ENCODE assay signal across 1 cellular context in genomic region chr1:43147625-43148319, GRCh38.
A peak's percentile ranks its signal among the peaks of the same experiment; 100 is the strongest.
TF ChIP-seq lines count a peak whose summit lies in the region.

No MANE protein-coding gene starts in this region.

TF ChIP-seq in HEK293, 187 proteins besides CTCF, POLR2A, EP300 and RAD21 (continued from another document):
- TF ChIP-seq PATZ1 (tag by site-specific recombination; IDR thresholded peaks at IDR 0.05), result peak; percentile 53
- TF ChIP-seq ZNF350 (tag by site-specific recombination; IDR thresholded peaks at IDR 0.05), result no peak
- TF ChIP-seq ZNF324 (tag by site-specific recombination; IDR thresholded peaks at IDR 0.05), result no peak
- TF ChIP-seq ZNF274 (IDR thresholded peaks at IDR 0.05; ENCODE audit: low read length), result no peak
- TF ChIP-seq ZNF274 (tag by site-specific recombination; IDR thresholded peaks at IDR 0.05; ENCODE audit: borderline replicate concordance), result no peak
- TF ChIP-seq ZNF18 (tag by site-specific recombination; IDR thresholded peaks at IDR 0.05), result no peak
- TF ChIP-seq PRDM1 (tag by site-specific recombination; IDR thresholded peaks at IDR 0.05), result no peak
- no peak for TF ChIP-seq ZNF239 (tag by site-specific recombination; IDR thresholded peaks at IDR 0.05)
- TF ChIP-seq ZNF214 (tag by site-specific recombination; IDR thresholded peaks at IDR 0.05; ENCODE audit: borderline replicate concordance), result no peak
- TF ChIP-seq ZNF394 (tag by site-specific recombination; IDR thresholded peaks at IDR 0.05; ENCODE audit: borderline replicate concordance), result no peak
- no peak for TF ChIP-seq ZNF610 (tag by site-specific recombination; IDR thresholded peaks at IDR 0.05; ENCODE audit: borderline replicate concordance)
- TF ChIP-seq ZEB2 (tag by site-specific recombination; IDR thresholded peaks at IDR 0.05), result peak; percentile 52; the same call in 1 of the 2 replicates
- TF ChIP-seq ATF2 (tag by site-specific recombination; IDR thresholded peaks at IDR 0.05; ENCODE audit: low read depth), result no peak
- TF ChIP-seq HOXA7 (CRISPR knock-in tag; IDR thresholded peaks at IDR 0.05; ENCODE audit: borderline replicate concordance), result no peak
- TF ChIP-seq ZNF366 (tag by site-specific recombination; conservative IDR thresholded peaks at IDR 0.05), result no peak
- no peak for TF ChIP-seq ZNF701 (tag by site-specific recombination; IDR thresholded peaks at IDR 0.05)
- peak; percentile 53; the same call in 1 of the 2 replicates for TF ChIP-seq GLIS2 (tag by site-specific recombination; IDR thresholded peaks at IDR 0.05)
- TF ChIP-seq ZNF600 (tag by site-specific recombination; IDR thresholded peaks at IDR 0.05), result peak; percentile 39; the same call in 1 of the 2 replicates
- no peak for TF ChIP-seq ZNF488 (tag by site-specific recombination; IDR thresholded peaks at IDR 0.05)
- TF ChIP-seq ZNF654 (tag by site-specific recombination; IDR thresholded peaks at IDR 0.05; ENCODE audit: low read depth), result no peak
- TF ChIP-seq ZNF768 (tag by site-specific recombination; IDR thresholded peaks at IDR 0.05), result no peak
- TF ChIP-seq ZNF146 (tag by site-specific recombination; IDR thresholded peaks at IDR 0.05), result no peak
- no peak for TF ChIP-seq ZNF843 (tag by site-specific recombination; IDR thresholded peaks at IDR 0.05)
- TF ChIP-seq ZIC2 (tag by site-specific recombination; IDR thresholded peaks at IDR 0.05), result peak; percentile 14; the same call in 1 of the 2 replicates
- no peak for TF ChIP-seq ZNF624 (tag by site-specific recombination; IDR thresholded peaks at IDR 0.05)
- TF ChIP-seq ZNF629 (tag by site-specific recombination; IDR thresholded peaks at IDR 0.05), result no peak
- TF ChIP-seq TSHZ1 (tag by site-specific recombination; IDR thresholded peaks at IDR 0.05; ENCODE audit: borderline replicate concordance), result no peak
- TF ChIP-seq ZNF341 (tag by site-specific recombination; IDR thresholded peaks at IDR 0.05; ENCODE audit: low read depth), result no peak
- no peak for TF ChIP-seq ZNF830 (tag by site-specific recombination; IDR thresholded peaks at IDR 0.05; ENCODE audit: low read depth)
- no peak for TF ChIP-seq ZNF114 (tag by site-specific recombination; IDR thresholded peaks at IDR 0.05)
- no peak for TF ChIP-seq ZNF449 (tag by site-specific recombination; IDR thresholded peaks at IDR 0.05)
- TF ChIP-seq EGR2 (tag by site-specific recombination; IDR thresholded peaks at IDR 0.05; ENCODE audit: low read depth), result no peak
- no peak for TF ChIP-seq ZNF626 (tag by site-specific recombination; IDR thresholded peaks at IDR 0.05)
- TF ChIP-seq SETDB1 (IDR thresholded peaks at IDR 0.05; ENCODE audit: insufficient read length, low read length), result no peak
- no peak for TF ChIP-seq ZBTB21 (tag by site-specific recombination; IDR thresholded peaks at IDR 0.05)
- no peak for TF ChIP-seq ZNF510 (tag by site-specific recombination; IDR thresholded peaks at IDR 0.05; ENCODE audit: insufficient replicate concordance)
- no peak for TF ChIP-seq BCL11B (tag by site-specific recombination; IDR thresholded peaks at IDR 0.05; ENCODE audit: low read depth)
- no peak for TF ChIP-seq ZSCAN4 (tag by site-specific recombination; IDR thresholded peaks at IDR 0.05)
- 0 out of 2 replicates have a peak, but pooled peaks have one; percentile 32 for TF ChIP-seq ZNF184 (tag by site-specific recombination; IDR thresholded peaks at IDR 0.05)
- TF ChIP-seq ZNF37A (tag by site-specific recombination; IDR thresholded peaks at IDR 0.05), result no peak
- no peak for TF ChIP-seq ZNF548 (tag by site-specific recombination; IDR thresholded peaks at IDR 0.05)
- no peak for TF ChIP-seq ZNF785 (tag by site-specific recombination; IDR thresholded peaks at IDR 0.05)
